In the genomic region with DNA sequence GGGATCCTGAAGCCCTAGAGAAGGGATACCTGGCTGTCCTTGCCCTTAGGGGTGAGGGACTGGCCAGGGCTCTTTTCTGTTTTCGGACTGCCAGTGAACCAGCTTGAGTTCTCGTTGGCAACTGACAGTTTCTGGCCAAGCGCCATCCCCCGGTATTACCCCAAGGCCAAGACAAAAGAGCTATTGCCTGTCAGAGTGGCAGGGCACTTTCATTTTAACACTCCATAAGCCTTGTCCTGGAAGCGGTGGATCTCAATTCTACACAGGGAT, we compare ENCODE assay signal across 1 cellular context.
TF ChIP-seq lines count a peak whose summit lies in the region.

No MANE protein-coding gene starts in this region.

TF ChIP-seq in HepG2, 621 proteins besides CTCF, POLR2A, EP300 and RAD21:
- TF ChIP-seq NFE2 (CRISPR knock-in tag; IDR thresholded peaks at IDR 0.05) = no peak
TF ChIP-seq in HepG2: peak in this region for 0.
